ENCODE assay signal across 2 cellular contexts in genomic region chr9:16343249-16344237, GRCh38.
A peak's percentile ranks its signal among the peaks of the same experiment; 100 is the strongest.
TF ChIP-seq lines count a peak whose summit lies in the region.

No MANE protein-coding gene starts in this region.

TF ChIP-seq in liver, 16 proteins besides CTCF, POLR2A, EP300 and RAD21 (continued from another document):
- TF ChIP-seq MAX (IDR thresholded peaks at IDR 0.05) (no peak), RXRA (IDR thresholded peaks at IDR 0.05) (peak; percentile 6 to 35)

TF ChIP-seq in HepG2, 621 proteins besides CTCF, POLR2A, EP300 and RAD21 (continued from another document):
- TF ChIP-seq TERF1 (CRISPR knock-in tag; IDR thresholded peaks at IDR 0.05): no peak
- TF ChIP-seq STAG1 (CRISPR knock-in tag; IDR thresholded peaks at IDR 0.05): no peak
- no peak for TF ChIP-seq RCOR2 (CRISPR knock-in tag; IDR thresholded peaks at IDR 0.05)
- no peak for TF ChIP-seq ZNF251 (CRISPR knock-in tag; IDR thresholded peaks at IDR 0.05)
- TF ChIP-seq ZNF24 (IDR thresholded peaks at IDR 0.05): no peak
- no peak for TF ChIP-seq ZBTB8A (CRISPR knock-in tag; IDR thresholded peaks at IDR 0.05; ENCODE audit: borderline replicate concordance, low read depth)
- TF ChIP-seq ZBED4 (CRISPR knock-in tag; IDR thresholded peaks at IDR 0.05; ENCODE audit: borderline replicate concordance): no peak
- TF ChIP-seq ZFY (CRISPR knock-in tag; IDR thresholded peaks at IDR 0.05): no peak
